1 cellular context compared by ENCODE assay signal in the genomic region with DNA sequence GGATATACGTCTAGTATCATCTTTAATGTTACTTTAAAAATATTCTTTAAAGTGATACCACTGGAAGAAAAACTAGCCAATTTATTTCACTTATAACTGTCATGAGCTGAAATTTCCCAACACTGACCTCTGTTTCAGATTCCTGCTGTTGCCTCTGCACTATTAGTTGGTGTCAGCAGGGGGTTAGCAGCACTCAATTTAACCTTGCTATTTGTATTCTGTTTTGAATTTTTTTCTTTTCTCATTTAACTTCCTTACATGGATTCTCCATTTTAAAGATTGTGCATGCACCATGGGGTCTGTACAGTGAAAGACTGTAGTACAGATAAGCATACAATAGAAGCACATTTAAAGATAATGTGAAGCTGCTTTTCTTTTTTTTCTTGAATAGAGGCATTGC.
TF ChIP-seq lines count a peak whose summit lies in the region.

No MANE protein-coding gene starts in this region.

TF ChIP-seq in GM23338, 12 proteins besides CTCF, POLR2A, EP300 and RAD21:
- TF ChIP-seq, protein P1, sequence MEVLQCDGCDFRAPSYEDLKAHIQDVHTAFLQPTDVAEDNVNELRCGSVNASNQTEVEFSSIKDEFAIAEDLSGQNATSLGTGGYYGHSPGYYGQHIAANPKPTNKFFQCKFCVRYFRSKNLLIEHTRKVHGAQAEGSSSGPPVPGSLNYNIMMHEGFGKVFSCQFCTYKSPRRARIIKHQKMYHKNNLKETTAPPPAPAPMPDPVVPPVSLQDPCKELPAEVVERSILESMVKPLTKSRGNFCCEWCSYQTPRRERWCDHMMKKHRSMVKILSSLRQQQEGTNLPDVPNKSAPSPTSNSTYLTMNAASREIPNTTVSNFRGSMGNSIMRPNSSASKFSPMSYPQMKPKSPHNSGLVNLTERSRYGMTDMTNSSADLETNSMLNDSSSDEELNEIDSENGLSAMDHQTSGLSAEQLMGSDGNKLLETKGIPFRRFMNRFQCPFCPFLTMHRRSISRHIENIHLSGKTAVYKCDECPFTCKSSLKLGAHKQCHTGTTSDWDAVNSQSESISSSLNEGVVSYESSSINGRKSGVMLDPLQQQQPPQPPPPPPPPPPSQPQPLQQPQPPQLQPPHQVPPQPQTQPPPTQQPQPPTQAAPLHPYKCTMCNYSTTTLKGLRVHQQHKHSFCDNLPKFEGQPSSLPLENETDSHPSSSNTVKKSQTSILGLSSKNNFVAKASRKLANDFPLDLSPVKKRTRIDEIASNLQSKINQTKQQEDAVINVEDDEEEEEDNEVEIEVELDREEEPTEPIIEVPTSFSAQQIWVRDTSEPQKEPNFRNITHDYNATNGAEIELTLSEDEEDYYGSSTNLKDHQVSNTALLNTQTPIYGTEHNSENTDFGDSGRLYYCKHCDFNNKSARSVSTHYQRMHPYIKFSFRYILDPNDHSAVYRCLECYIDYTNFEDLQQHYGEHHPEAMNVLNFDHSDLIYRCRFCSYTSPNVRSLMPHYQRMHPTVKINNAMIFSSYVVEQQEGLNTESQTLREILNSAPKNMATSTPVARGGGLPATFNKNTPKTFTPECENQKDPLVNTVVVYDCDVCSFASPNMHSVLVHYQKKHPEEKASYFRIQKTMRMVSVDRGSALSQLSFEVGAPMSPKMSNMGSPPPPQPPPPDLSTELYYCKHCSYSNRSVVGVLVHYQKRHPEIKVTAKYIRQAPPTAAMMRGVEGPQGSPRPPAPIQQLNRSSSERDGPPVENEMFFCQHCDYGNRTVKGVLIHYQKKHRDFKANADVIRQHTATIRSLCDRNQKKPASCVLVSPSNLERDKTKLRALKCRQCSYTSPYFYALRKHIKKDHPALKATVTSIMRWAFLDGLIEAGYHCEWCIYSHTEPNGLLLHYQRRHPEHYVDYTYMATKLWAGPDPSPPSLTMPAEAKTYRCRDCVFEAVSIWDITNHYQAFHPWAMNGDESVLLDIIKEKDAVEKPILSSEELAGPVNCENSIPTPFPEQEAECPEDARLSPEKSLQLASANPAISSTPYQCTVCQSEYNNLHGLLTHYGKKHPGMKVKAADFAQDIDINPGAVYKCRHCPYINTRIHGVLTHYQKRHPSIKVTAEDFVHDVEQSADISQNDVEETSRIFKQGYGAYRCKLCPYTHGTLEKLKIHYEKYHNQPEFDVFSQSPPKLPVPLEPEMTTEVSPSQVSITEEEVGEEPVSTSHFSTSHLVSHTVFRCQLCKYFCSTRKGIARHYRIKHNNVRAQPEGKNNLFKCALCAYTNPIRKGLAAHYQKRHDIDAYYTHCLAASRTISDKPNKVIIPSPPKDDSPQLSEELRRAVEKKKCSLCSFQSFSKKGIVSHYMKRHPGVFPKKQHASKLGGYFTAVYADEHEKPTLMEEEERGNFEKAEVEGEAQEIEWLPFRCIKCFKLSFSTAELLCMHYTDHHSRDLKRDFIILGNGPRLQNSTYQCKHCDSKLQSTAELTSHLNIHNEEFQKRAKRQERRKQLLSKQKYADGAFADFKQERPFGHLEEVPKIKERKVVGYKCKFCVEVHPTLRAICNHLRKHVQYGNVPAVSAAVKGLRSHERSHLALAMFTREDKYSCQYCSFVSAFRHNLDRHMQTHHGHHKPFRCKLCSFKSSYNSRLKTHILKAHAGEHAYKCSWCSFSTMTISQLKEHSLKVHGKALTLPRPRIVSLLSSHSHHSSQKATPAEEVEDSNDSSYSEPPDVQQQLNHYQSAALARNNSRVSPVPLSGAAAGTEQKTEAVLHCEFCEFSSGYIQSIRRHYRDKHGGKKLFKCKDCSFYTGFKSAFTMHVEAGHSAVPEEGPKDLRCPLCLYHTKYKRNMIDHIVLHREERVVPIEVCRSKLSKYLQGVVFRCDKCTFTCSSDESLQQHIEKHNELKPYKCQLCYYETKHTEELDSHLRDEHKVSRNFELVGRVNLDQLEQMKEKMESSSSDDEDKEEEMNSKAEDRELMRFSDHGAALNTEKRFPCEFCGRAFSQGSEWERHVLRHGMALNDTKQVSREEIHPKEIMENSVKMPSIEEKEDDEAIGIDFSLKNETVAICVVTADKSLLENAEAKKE (CRISPR knock-in tag; IDR thresholded peaks at IDR 0.05): no peak
- TF ChIP-seq ZNF114 (CRISPR knock-in tag; IDR thresholded peaks at IDR 0.05): no peak
- TF ChIP-seq ZNF331 (CRISPR knock-in tag; IDR thresholded peaks at IDR 0.05; ENCODE audit: low read depth): no peak
- no peak for TF ChIP-seq EZH2 (IDR thresholded peaks at IDR 0.05; ENCODE audit: low read depth, unreplicated experiment)
- no peak for TF ChIP-seq CREB1 (CRISPR knock-in tag; IDR thresholded peaks at IDR 0.05; ENCODE audit: low read depth)
- no peak for TF ChIP-seq NANOG (IDR thresholded peaks at IDR 0.05; ENCODE audit: borderline replicate concordance)
- no peak for TF ChIP-seq JUNB (IDR thresholded peaks at IDR 0.05; ENCODE audit: unreplicated experiment)
- no peak for TF ChIP-seq STAT1 (IDR thresholded peaks at IDR 0.05; ENCODE audit: unreplicated experiment)
- TF ChIP-seq EZH2phosphoT487 (IDR thresholded peaks at IDR 0.05; ENCODE audit: unreplicated experiment): no peak
- no peak for TF ChIP-seq REST (IDR thresholded peaks at IDR 0.05; ENCODE audit: unreplicated experiment)
- TF ChIP-seq, protein P2, sequence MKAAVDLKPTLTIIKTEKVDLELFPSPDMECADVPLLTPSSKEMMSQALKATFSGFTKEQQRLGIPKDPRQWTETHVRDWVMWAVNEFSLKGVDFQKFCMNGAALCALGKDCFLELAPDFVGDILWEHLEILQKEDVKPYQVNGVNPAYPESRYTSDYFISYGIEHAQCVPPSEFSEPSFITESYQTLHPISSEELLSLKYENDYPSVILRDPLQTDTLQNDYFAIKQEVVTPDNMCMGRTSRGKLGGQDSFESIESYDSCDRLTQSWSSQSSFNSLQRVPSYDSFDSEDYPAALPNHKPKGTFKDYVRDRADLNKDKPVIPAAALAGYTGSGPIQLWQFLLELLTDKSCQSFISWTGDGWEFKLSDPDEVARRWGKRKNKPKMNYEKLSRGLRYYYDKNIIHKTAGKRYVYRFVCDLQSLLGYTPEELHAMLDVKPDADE (IDR thresholded peaks at IDR 0.05): no peak
- TF ChIP-seq POLR2AphosphoS5 (IDR thresholded peaks at IDR 0.05; ENCODE audit: low read depth): no peak
